Comparison of ENCODE assay signal across 8 cellular contexts in genomic region chr5:139262414-139263139, GRCh38. TPM values are rescaled to one million over a fixed set of nuclear protein-coding genes. Genes with fewer than 3 reads are reported as not detected.
DNase-seq lines count a peak whose midpoint lies in the region; ATAC-seq and TF ChIP-seq lines count a peak whose summit lies in the region.

No MANE protein-coding gene starts in this region.

- TF ChIP-seq CTCF in endodermal cell (conservative IDR thresholded peaks at IDR 0.05), result peak; percentile 94

- no peaks in the 10 kb centered on the region for H3K27me3 ChIP-seq in endodermal cell (ENCODE audit: control insufficient read depth, insufficient read depth, low read length, poor library complexity, severe bottlenecking)

- no peak overlapping the region for H3K27ac Mint-ChIP-seq in activated CD8-positive, alpha-beta T cell treated with anti-CD3 and anti-CD28 coated beads, Interleukin-2, amount 10 ng/mL, durations not matched to agents 7 days and 5 days
- H3K27ac Mint-ChIP-seq in endodermal cell, result no peak overlapping the region

- no peaks in the 10 kb centered on the region for H3K36me3 ChIP-seq in endodermal cell (ENCODE audit: control insufficient read depth, insufficient read depth, low read length)
- no peaks in the 10 kb centered on the region for H3K36me3 ChIP-seq in mesodermal cell (ENCODE audit: control insufficient read depth, insufficient read depth, low read length)

- H3K27ac ChIP-seq in endodermal cell (ENCODE audit: low read depth, low read length), result no peak overlapping the region
- peak overlapping the region; percentile 1 for H3K27ac ChIP-seq in mesodermal cell (ENCODE audit: low read depth, low read length, severe bottlenecking)

- ATAC-seq in GM19043 (IDR thresholded peaks at IDR 0.05; ENCODE audit: low read depth, unreplicated experiment), result peak; percentile 61
- peak; percentile 99 for ATAC-seq in activated CD8-positive, alpha-beta T cell treated with anti-CD3 and anti-CD28 coated beads, Interleukin-2, amount 10 ng/mL, durations not matched to agents 7 days and 5 days

- WGBS in endodermal cell (ENCODE audit: insufficient coverage in 1 of 2, insufficient read length in 1 of 2), 2 experiments, result 46 to 64% methylated on average over 6 to 9 of the region's 9 CpGs
- 43 to 45% methylated on average over 6 of the region's 9 CpGs for WGBS in mesodermal cell (ENCODE audit: insufficient coverage in 2 of 2), 2 experiments

- peaks cover 20% of the 10 kb centered on the region for H3K4me1 Mint-ChIP-seq in activated CD8-positive, alpha-beta T cell treated with anti-CD3 and anti-CD28 coated beads, Interleukin-2, amount 10 ng/mL, durations not matched to agents 7 days and 5 days (ENCODE audit: low read depth)
- H3K4me1 Mint-ChIP-seq in endodermal cell, result peaks cover 2% of the 10 kb centered on the region

- H3K9me3 ChIP-seq in endodermal cell (ENCODE audit: control insufficient read depth, low read length), result no peaks in the 10 kb centered on the region
- no peaks in the 10 kb centered on the region for H3K9me3 ChIP-seq in mesodermal cell (ENCODE audit: control insufficient read depth, low read length)

- POLR2A ChIA-PET in activated CD8-positive, alpha-beta T cell treated with anti-CD3 and anti-CD28 coated beads, Interleukin-2, amount 10 ng/mL, durations not matched to agents 7 days and 5 days (lab: Charles Lee), result no interaction called here

- DNase-seq in AML-193 (lab: John Stamatoyannopoulos, UW) (peak; percentile 65 to 71), HT-29 (ENCODE audit: low spot score) (peak; percentile 90), NOMO-1 (lab: John Stamatoyannopoulos, UW; ENCODE audit: unreplicated experiment in 2 of 2) (peak; percentile 63 to 82), endodermal cell (peak; percentile 95)
- peak; percentile 83 for DNase-seq in activated CD8-positive, alpha-beta T cell treated with anti-CD3 and anti-CD28 coated beads, Interleukin-2, amount 10 ng/mL, durations not matched to agents 7 days and 5 days
- peak; percentile 11 to 40 for DNase-seq in stimulated activated CD8-positive, alpha-beta memory T cell treated with anti-CD3 and anti-CD28 coated beads, Interleukin-4, amount 100 ng/mL, for 1 hour (ENCODE audit: low read depth in 2 of 2, low spot score in 1 of 2)

- H3K9ac ChIP-seq in endodermal cell (ENCODE audit: extremely low read depth, low read length, poor library complexity, severe bottlenecking), result no peak overlapping the region

- H3K27me3 Mint-ChIP-seq in activated CD8-positive, alpha-beta T cell treated with anti-CD3 and anti-CD28 coated beads, Interleukin-2, amount 10 ng/mL, durations not matched to agents 7 days and 5 days (ENCODE audit: low read depth), result peaks cover 16% of the 10 kb centered on the region
- H3K27me3 Mint-ChIP-seq in endodermal cell (ENCODE audit: insufficient read depth), result no peaks in the 10 kb centered on the region

- no peaks in the 10 kb centered on the region for H3K4me1 ChIP-seq in endodermal cell (ENCODE audit: control insufficient read depth, insufficient read depth, low read length)
- H3K4me1 ChIP-seq in mesodermal cell (ENCODE audit: control insufficient read depth, insufficient read depth, low read length, poor library complexity, severe bottlenecking), result peaks cover 9% of the 10 kb centered on the region

- CTCF ChIA-PET in activated CD8-positive, alpha-beta T cell treated with anti-CD3 and anti-CD28 coated beads, Interleukin-2, amount 10 ng/mL, durations not matched to agents 7 days and 5 days (lab: Charles Lee), result interaction anchor here (0.7 to 2.1 kb wide), 10 partner anchors 10 to 683 kb away, joined by 3 to 11 read pairs (median 6); no protein-coding TSS in a partner anchor

- H3K4me3 Mint-ChIP-seq in activated CD8-positive, alpha-beta T cell treated with anti-CD3 and anti-CD28 coated beads, Interleukin-2, amount 10 ng/mL, durations not matched to agents 7 days and 5 days, result no peak overlapping the region
- no peak overlapping the region for H3K4me3 Mint-ChIP-seq in endodermal cell

- H3K9me3 Mint-ChIP-seq in activated CD8-positive, alpha-beta T cell treated with anti-CD3 and anti-CD28 coated beads, Interleukin-2, amount 10 ng/mL, durations not matched to agents 7 days and 5 days (ENCODE audit: insufficient read depth), result no peaks in the 10 kb centered on the region
- no peaks in the 10 kb centered on the region for H3K9me3 Mint-ChIP-seq in endodermal cell

- no peaks in the 10 kb centered on the region for H3K36me3 Mint-ChIP-seq in activated CD8-positive, alpha-beta T cell treated with anti-CD3 and anti-CD28 coated beads, Interleukin-2, amount 10 ng/mL, durations not matched to agents 7 days and 5 days (ENCODE audit: low read depth)
- no peaks in the 10 kb centered on the region for H3K36me3 Mint-ChIP-seq in endodermal cell (ENCODE audit: low read depth)

- H3K4me3 ChIP-seq in endodermal cell (ENCODE audit: low read length), result no peak overlapping the region
- H3K4me3 ChIP-seq in mesodermal cell (ENCODE audit: extremely low read depth, insufficient read depth, low read length, poor library complexity, severe bottlenecking), result no peak overlapping the region

RNA-seq across cellular contexts. Expression of gene MATR3, which starts 31.0 kb away (rescaled TPM):
- total RNA-seq in HT-29 (2014; rRNA removed; shearing (Covaris generic)), result 179 and 199 TPM in 2 replicates
- 100 to 1,000 TPM; 174 to 176 TPM for total RNA-seq in activated CD8-positive, alpha-beta T cell treated with anti-CD3 and anti-CD28 coated beads, Interleukin-2, amount 10 ng/mL, durations not matched to agents 7 days and 5 days
- 100 to 1,000 TPM; 250 to 279 TPM for total RNA-seq in endodermal cell
- 439 TPM for polyA plus RNA-seq in endodermal cell (2013, experiment 1 of 2)
- 415 TPM for polyA plus RNA-seq in endodermal cell (2013, experiment 2 of 2)
- 299 TPM for polyA plus RNA-seq in mesodermal cell (2013, experiment 1 of 2)
- 346 TPM for polyA plus RNA-seq in mesodermal cell (2013, experiment 2 of 2)

Comparison
In these comparisons a context has a peak if more than half of its experiments do, and no peak if none do; other contexts are left out.
1. DNase-seq: peak in every context shown above with its lines; median percentile 95 in endodermal cell; 90 in HT-29; 83 in activated CD8-positive, alpha-beta T cell treated with anti-CD3 and anti-CD28 coated beads, Interleukin-2, amount 10 ng/mL, durations not matched to agents 7 days and 5 days; 72 in NOMO-1; 68 in AML-193; 26 in stimulated activated CD8-positive, alpha-beta memory T cell treated with anti-CD3 and anti-CD28 coated beads, Interleukin-4, amount 100 ng/mL, for 1 hour.